22 cellular contexts compared by ENCODE assay signal in genomic region chr15:56972426-56972825, GRCh38. TPM values are rescaled to one million over a fixed set of nuclear protein-coding genes. Genes with fewer than 3 reads are reported as not detected.
DNase-seq lines count a peak whose midpoint lies in the region; ATAC-seq, FAIRE-seq and TF ChIP-seq lines count a peak whose summit lies in the region.
"Had no signal": no experiment of that assay in that cellular context is flagged by ENCODE, and none has a peak within 500 bp of the region (broad histone marks: within the 10 kb centered on the region; RNA-seq: fewer than 3 reads in every experiment).

No MANE protein-coding gene starts in this region.

- no peak for TF ChIP-seq RAD21 in A549 (conservative IDR thresholded peaks at IDR 0.05 in 1 of 2, IDR thresholded peaks at IDR 0.05 in 1 of 2)

- TF ChIP-seq CTCF in A549 (IDR thresholded peaks at IDR 0.05) (no peak), HFFc6 (IDR thresholded peaks at IDR 0.05) (no peak), WTC11 (IDR thresholded peaks at IDR 0.05) (no peak), fibroblast of villous mesenchyme (IDR thresholded peaks at IDR 0.05; ENCODE audit: insufficient read depth, low read depth, low read length) (no peak)

- ATAC-seq in A549 (peak in 1 of 2 experiments; percentile 54; a peak in 3 of 6 replicates), WTC11 (no peak), HG02610 (IDR thresholded peaks at IDR 0.05; ENCODE audit: unreplicated experiment) (no peak)
- ATAC-seq: Right ventricle myocardium inferior had no signal

- peaks cover 58% of the 10 kb centered on the region for H3K4me1 Mint-ChIP-seq in HFFc6 (ENCODE audit: low read depth)
- H3K4me1 Mint-ChIP-seq in WTC11: peaks cover 53% of the 10 kb centered on the region
- H3K4me1 Mint-ChIP-seq in activated naive CD4-positive, alpha-beta T cell treated with anti-CD3 and anti-CD28 coated beads for 36 hours (ENCODE audit: low read depth): peaks cover 55% of the 10 kb centered on the region

- TF ChIP-seq POLR2A in A549 (IDR thresholded peaks at IDR 0.05; ENCODE audit: low read length) (no peak), GM12891 (IDR thresholded peaks at IDR 0.05; ENCODE audit: low read depth, low read length) (no peak)

- no peak overlapping the region for H3K27ac ChIP-seq in A549
- H3K27ac ChIP-seq: HL-60 had no signal

- peak; percentile 68 for FAIRE-seq in A549 (lab: Jason Lieb, UNC)
- no peak for FAIRE-seq in GM12891 (lab: Jason Lieb, UNC)
- FAIRE-seq: RCC 7860 had no signal

- H3K36me3 Mint-ChIP-seq in HFFc6 (ENCODE audit: low read depth) (peaks cover 9% of the 10 kb centered on the region), WTC11 (no peaks in the 10 kb centered on the region)
- H3K36me3 Mint-ChIP-seq in activated naive CD4-positive, alpha-beta T cell treated with anti-CD3 and anti-CD28 coated beads for 36 hours (ENCODE audit: low read depth): peaks cover 4% of the 10 kb centered on the region
- H3K36me3 Mint-ChIP-seq: CD14-positive monocyte had no signal

- H3K9me3 Mint-ChIP-seq in HFFc6 (no peaks in the 10 kb centered on the region), WTC11 (no peaks in the 10 kb centered on the region)
- H3K9me3 Mint-ChIP-seq in activated naive CD4-positive, alpha-beta T cell treated with anti-CD3 and anti-CD28 coated beads for 36 hours: no peaks in the 10 kb centered on the region
- H3K9me3 Mint-ChIP-seq: CD14-positive monocyte, H9 had no signal

- 48% methylated on average over 1 of the region's 1 CpG for WGBS in A549 (ENCODE audit: missing lambda C conversion rate)

- POLR2A ChIA-PET in A549 (lab: Yijun Ruan, JAX): no interaction called here
- POLR2A ChIA-PET in WTC11 (lab: Charles Lee): no interaction called here

- H3K4me1 ChIP-seq in A549: peaks cover 57% of the 10 kb centered on the region

- no peaks in the 10 kb centered on the region for H3K27me3 Mint-ChIP-seq in HFFc6 (ENCODE audit: insufficient read depth)
- no peaks in the 10 kb centered on the region for H3K27me3 Mint-ChIP-seq in WTC11 (ENCODE audit: low read depth)
- H3K27me3 Mint-ChIP-seq in activated naive CD4-positive, alpha-beta T cell treated with anti-CD3 and anti-CD28 coated beads for 36 hours (ENCODE audit: low read depth): no peaks in the 10 kb centered on the region

- CTCF ChIA-PET in A549 (lab: Yijun Ruan, JAX) (no interaction called here), WTC11 (lab: Charles Lee) (no interaction called here)
- CTCF ChIA-PET in activated naive CD4-positive, alpha-beta T cell treated with anti-CD3 and anti-CD28 coated beads for 36 hours (lab: Charles Lee): no interaction called here

- H3K4me3 Mint-ChIP-seq in HFFc6: no peak overlapping the region
- H3K4me3 Mint-ChIP-seq in WTC11: no peak overlapping the region
- no peak overlapping the region for H3K4me3 Mint-ChIP-seq in activated naive CD4-positive, alpha-beta T cell treated with anti-CD3 and anti-CD28 coated beads for 36 hours
- H3K4me3 Mint-ChIP-seq: CD14-positive monocyte, H9 had no signal

- TF ChIP-seq EP300 in A549 (IDR thresholded peaks at IDR 0.05): no peak

- intact Hi-C loops in activated naive CD4-positive, alpha-beta T cell treated with anti-CD3 and anti-CD28 coated beads for 36 hours (cut with micrococcal nuclease): no loop called here

- H3K27ac Mint-ChIP-seq in HFFc6 (0 out of 2 replicates have a peak overlapping the region, but pooled peaks have one; percentile 2), WTC11 (peak overlapping the region; percentile 3; the same call in 1 of the 2 replicates)
- no peak overlapping the region for H3K27ac Mint-ChIP-seq in activated naive CD4-positive, alpha-beta T cell treated with anti-CD3 and anti-CD28 coated beads for 36 hours

- no peak for DNase-seq in A549 (ENCODE audit: low read depth in 1 of 2, low spot score in 1 of 2)
- DNase-seq in HFFc6: no peak
- DNase-seq in WTC11 (ENCODE audit: low spot score): no peak
- DNase-seq in fibroblast of villous mesenchyme (ENCODE audit: low read depth): peak; percentile 33
- no peak for DNase-seq in cerebellar cortex (ENCODE audit: low spot score)
- no peak for DNase-seq in GM12891 (ENCODE audit: insufficient read length, low spot score)
- DNase-seq in activated naive CD4-positive, alpha-beta T cell treated with anti-CD3 and anti-CD28 coated beads for 36 hours: no peak
- DNase-seq: AML-193, DMS79, H9, Kasumi-1, MG63, NCI-H1092, NCI-H2081, NCI-H2171 treated with DMSO at 0.1 percent for 48 hours, NCI-H446, NCI-H526 treated with DMSO at 0.1 percent for 48 hours had no signal

- H3K4me3 ChIP-seq in A549 (no peak overlapping the region), fibroblast of villous mesenchyme (ENCODE audit: low read depth, low read length) (no peak overlapping the region)
- H3K4me3 ChIP-seq: MG63 had no signal

- H3K4me2 ChIP-seq in A549: peak overlapping the region; percentile 31; the same call in 2 of the 3 replicates

- no peaks in the 10 kb centered on the region for H3K9me3 ChIP-seq in A549
- H3K9me3 ChIP-seq: MG63 had no signal

TF ChIP-seq in A549, 52 proteins besides CTCF, POLR2A, EP300 and RAD21 (continues in another document):
- TF ChIP-seq KDM1A (IDR thresholded peaks at IDR 0.05; ENCODE audit: low read depth) (no peak), TP53 (CRISPR knock-in tag; IDR thresholded peaks at IDR 0.05) (no peak), NR3C1 (IDR thresholded peaks at IDR 0.05) (no peak), SMC3 (IDR thresholded peaks at IDR 0.05) (no peak), JUN (IDR thresholded peaks at IDR 0.05) (no peak), FOXS1 (CRISPR knock-in tag; IDR thresholded peaks at IDR 0.05) (no peak)
- TF ChIP-seq, protein P1, sequence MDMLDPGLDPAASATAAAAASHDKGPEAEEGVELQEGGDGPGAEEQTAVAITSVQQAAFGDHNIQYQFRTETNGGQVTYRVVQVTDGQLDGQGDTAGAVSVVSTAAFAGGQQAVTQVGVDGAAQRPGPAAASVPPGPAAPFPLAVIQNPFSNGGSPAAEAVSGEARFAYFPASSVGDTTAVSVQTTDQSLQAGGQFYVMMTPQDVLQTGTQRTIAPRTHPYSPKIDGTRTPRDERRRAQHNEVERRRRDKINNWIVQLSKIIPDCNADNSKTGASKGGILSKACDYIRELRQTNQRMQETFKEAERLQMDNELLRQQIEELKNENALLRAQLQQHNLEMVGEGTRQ (IDR thresholded peaks at IDR 0.05): no peak

TF ChIP-seq in WTC11, 78 proteins besides CTCF, POLR2A, EP300 and RAD21 (continues in another document):
- no peak for TF ChIP-seq NFE2L1 (CRISPR knock-in tag; IDR thresholded peaks at IDR 0.05)
- no peak for TF ChIP-seq GABPB1 (CRISPR knock-in tag; IDR thresholded peaks at IDR 0.05)
- TF ChIP-seq TP53 (CRISPR knock-in tag; IDR thresholded peaks at IDR 0.05): no peak
- TF ChIP-seq ATF2 (CRISPR knock-in tag; IDR thresholded peaks at IDR 0.05; ENCODE audit: borderline replicate concordance, low read depth): no peak

TF ChIP-seq in GM12891, 5 proteins besides CTCF, POLR2A, EP300 and RAD21:
- no peak for TF ChIP-seq SPI1 (IDR thresholded peaks at IDR 0.05; ENCODE audit: low read depth, low read length)
- TF ChIP-seq PAX5 (IDR thresholded peaks at IDR 0.05; ENCODE audit: insufficient read depth, low read length, severe bottlenecking): no peak
- TF ChIP-seq TAF1 (IDR thresholded peaks at IDR 0.05; ENCODE audit: low read depth, low read length): no peak
- TF ChIP-seq POU2F2 (IDR thresholded peaks at IDR 0.05; ENCODE audit: low read depth, low read length): no peak
- TF ChIP-seq POLR2AphosphoS5 (IDR thresholded peaks at IDR 0.05; ENCODE audit: low read depth, low read length): no peak

RNA-seq across cellular contexts. Expression of gene TCF12, which starts 54.0 kb away (rescaled TPM):
- polyA plus RNA-seq in A549 (2011; rRNA removed) (121 and 165 TPM in 2 replicates), A549 (2017; fragmentation: RNase III; extraction: RNeasy Plus Mini Kit Qiagen cat#74134 plus additional on column Dnase treatment) (34.1 to 36.3 TPM (median 35.5 TPM) in 3 replicates)
- polyA plus RNA-seq in A549 (2012; cell fraction: cytosol; rRNA removed): 28.5 and 37.2 TPM in 2 replicates
- polyA plus RNA-seq in A549 (2012; cell fraction: nucleus; rRNA removed): 18.7 and 21.9 TPM in 2 replicates
- 247 and 252 TPM in 2 replicates for polyA minus RNA-seq in A549 (2011; rRNA and poly(A)+ RNA removed)
- 100 to 1,000 TPM; 106 to 200 (median 149) TPM for total RNA-seq in HFFc6 (2021; fragmentation: NEBNext Ultra II Directional; extraction: Animal tissue kit (Norgen Biotek cat#: 25700))
- total RNA-seq in WTC11 (2021) (73.2 to 92.9 TPM (median 81.3 TPM) in 3 replicates), fibroblast of villous mesenchyme (99.5 and 110 TPM in 2 replicates)
- polyA plus RNA-seq in GM12891 (2012; ENCODE audit: low read depth, missing spikeins): 15.4 TPM
- 10 to 100 TPM; 65.7 to 70.7 TPM for total RNA-seq in activated naive CD4-positive, alpha-beta T cell treated with anti-CD3 and anti-CD28 coated beads for 36 hours
